27 cellular contexts compared by ENCODE assay signal in genomic region chr17:50414808-50415207, GRCh38. TPM values are rescaled to one million over a fixed set of nuclear protein-coding genes. Genes with fewer than 3 reads are reported as not detected.
"Had no signal": no experiment of that assay in that cellular context is flagged by ENCODE, and none has a peak within 500 bp of the region (broad histone marks: within the 10 kb centered on the region; RNA-seq: fewer than 3 reads in every experiment).

No MANE protein-coding gene starts in this region.

- H3K4me1 ChIP-seq: ascending aorta, breast epithelium had no signal

- H3K27me3 ChIP-seq: ascending aorta, breast epithelium had no signal

- DNase-seq: activated CD4-positive, alpha-beta T cell treated with anti-CD3 and anti-CD28 coated beads, Interleukin-2, amount 10 ng/mL, durations not matched to agents 24 days and 14 days; activated CD4-positive, alpha-beta T cell treated with anti-CD3 and anti-CD28 coated beads, Interleukin-2, amount 50 U/mL, for 4 hours; activated CD8-positive, alpha-beta T cell treated with anti-CD3 and anti-CD28 coated beads for 36 hours; activated gamma-delta T cell; activated naive CD4-positive, alpha-beta T cell treated with Interleukin-2 at 50 U/mL for 16 hours; activated naive CD8-positive, alpha-beta T cell treated with anti-CD3 and anti-CD28 coated beads, Interleukin-2, amount 10 ng/mL, durations not matched to agents 7 days and 5 days; activated T-cell treated with anti-CD3 and anti-CD28 coated beads, Interleukin-2, amount 50 U/mL, for 1 hour; amygdala; caudate nucleus; Karpas-422; KBM-7; NCI-H1105; NCI-H1417 treated with DMSO at 0.1 percent for 48 hours; NCI-H1694; NCI-H1930; NCI-H2081 treated with DMSO at 0.1 percent for 48 hours; NCI-H510A; NCI-H526; NCI-H748 treated with DMSO at 0.1 percent for 48 hours; NK-92 treated with Interleukin-12 subunit alpha and Interleukin-12 subunit beta, amount 100 ng/mL, for 24 hours; Right ventricle myocardium superior had no signal

- H3K4me3 ChIP-seq: ascending aorta, breast epithelium had no signal

- H3K9me3 ChIP-seq: ascending aorta, breast epithelium had no signal

- H3K27ac ChIP-seq: ascending aorta, breast epithelium had no signal

- H3K36me3 ChIP-seq: ascending aorta, breast epithelium had no signal

- ATAC-seq: activated CD8-positive, alpha-beta T cell treated with anti-CD3 and anti-CD28 coated beads for 36 hours had no signal

RNA-seq across cellular contexts. Expression of gene EME1, which starts 41.8 kb away (rescaled TPM):
- total RNA-seq: ascending aorta, Right ventricle myocardium superior had no signal

RNA-seq across cellular contexts. Expression of gene CHAD, which starts 53.9 kb away (rescaled TPM):
- total RNA-seq: activated CD4-positive, alpha-beta T cell treated with anti-CD3 and anti-CD28 coated beads, Interleukin-2, amount 10 ng/mL, durations not matched to agents 24 days and 14 days; activated CD8-positive, alpha-beta memory T cell treated with anti-CD3 and anti-CD28 coated beads for 36 hours; activated CD8-positive, alpha-beta T cell treated with anti-CD3 and anti-CD28 coated beads for 36 hours; activated naive CD8-positive, alpha-beta T cell treated with anti-CD3 and anti-CD28 coated beads, Interleukin-2, amount 10 ng/mL, durations not matched to agents 7 days and 5 days; activated T-helper 2 cell treated with anti-CD3 and anti-CD28 coated beads, Interferon-gamma antibody, Interleukin-2, Interleukin-4, amounts not matched to agents 10 μg/mL and 5 μg/mL and 100 μg/mL, durations not matched to agents 14 hours and 24 hours and 36 hours; ascending aorta; MCF 10A; OCI-LY7 had no signal
